ENCODE assay signal across 8 cellular contexts in the genomic region with DNA sequence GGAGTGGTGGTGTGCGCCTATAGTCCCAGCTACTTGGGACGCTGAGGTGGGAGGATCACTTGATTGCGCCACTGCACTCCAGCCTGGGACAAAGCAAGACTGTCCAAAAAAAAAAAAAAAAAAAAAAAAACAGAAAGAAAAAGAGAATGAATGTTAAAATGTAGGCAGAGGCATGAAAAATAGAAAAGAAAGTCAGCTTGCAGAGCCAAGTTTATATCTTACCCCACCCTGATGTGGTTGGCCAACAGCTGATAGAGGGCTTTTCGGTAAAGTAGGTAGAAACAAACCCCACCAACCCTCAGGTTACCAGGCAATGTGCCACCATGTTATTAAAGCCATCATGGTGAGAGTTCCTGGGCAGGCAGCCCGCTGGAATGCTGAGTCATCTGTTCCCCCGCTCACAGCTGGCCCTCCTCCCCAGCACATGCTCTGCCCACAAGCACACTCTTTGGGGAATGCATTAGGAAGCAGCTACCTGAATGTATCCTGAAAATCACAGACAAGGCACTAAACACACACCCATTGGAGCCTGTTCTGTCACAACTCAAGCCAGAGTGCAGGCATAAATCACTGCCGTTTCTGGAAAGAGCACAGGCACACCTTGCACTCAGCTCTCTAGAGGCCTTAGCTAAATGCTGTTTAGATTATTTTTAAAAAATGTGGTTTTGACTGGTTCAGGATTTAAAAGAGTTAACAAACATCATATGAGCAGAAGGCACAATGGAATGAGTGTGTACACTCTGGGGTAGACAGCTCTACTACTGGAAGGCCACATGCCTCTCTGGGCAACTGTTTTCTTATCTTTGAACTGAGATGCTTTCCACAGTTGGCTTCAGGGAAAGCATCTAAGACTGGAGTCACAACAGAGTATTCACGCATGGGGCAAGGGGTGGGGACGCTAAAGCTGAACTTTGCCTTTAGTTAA.
DNase-seq lines count a peak whose midpoint lies in the region; ATAC-seq and TF ChIP-seq lines count a peak whose summit lies in the region.

No MANE protein-coding gene starts in this region.

- peak overlapping the region; percentile 19 to 86 (median 76) for H3K27ac ChIP-seq in heart left ventricle

- 34 to 40% (median 37%) methylated on average over 9 of the region's 9 CpGs for WGBS in heart left ventricle, 4 donors

- H3K36me3 ChIP-seq in heart left ventricle, result no peaks in the 10 kb centered on the region

- peak overlapping the region; percentile 93 for H3K27ac Mint-ChIP-seq in progenitor cell of endocrine pancreas

- no peak overlapping the region for H3K4me3 Mint-ChIP-seq in progenitor cell of endocrine pancreas (ENCODE audit: low read depth)

- DNase-seq in ELR (ENCODE audit: low read depth) (peak; percentile 86), NCI-H1694 treated with DMSO at 0.1 percent for 48 hours (lab: John Stamatoyannopoulos, UW) (peak; percentile 84), amniotic stem cell (lab: John Stamatoyannopoulos, UW) (peak; percentile 58), heart left ventricle (peak; percentile 79 to 90 (median 83)), progenitor cell of endocrine pancreas (ENCODE audit: low spot score, unreplicated experiment) (no peak), HuH-7.5 (ENCODE audit: low spot score) (no peak)

- H3K27me3 ChIP-seq in heart left ventricle, result no peaks in the 10 kb centered on the region

- no peak for TF ChIP-seq POLR2A in heart left ventricle (IDR thresholded peaks at IDR 0.05)

- no peaks in the 10 kb centered on the region for H3K36me3 Mint-ChIP-seq in progenitor cell of endocrine pancreas (ENCODE audit: insufficient read depth)

- H3K9me3 Mint-ChIP-seq in progenitor cell of endocrine pancreas (ENCODE audit: low read depth), result no peaks in the 10 kb centered on the region

- H3K4me1 Mint-ChIP-seq in progenitor cell of endocrine pancreas (ENCODE audit: low read depth), result peaks cover 58% of the 10 kb centered on the region

- H3K27me3 Mint-ChIP-seq in progenitor cell of endocrine pancreas, result no peaks in the 10 kb centered on the region

- H3K9me3 ChIP-seq in heart left ventricle, result no peaks in the 10 kb centered on the region

- peaks cover 0 to 65% (median 26%) of the 10 kb centered on the region in 12 donors for H3K4me1 ChIP-seq in heart left ventricle

- intact Hi-C loops in heart left ventricle (cut with DNase I), result no loop called here

- no peak overlapping the region for H3K4me3 ChIP-seq in heart left ventricle

- TF ChIP-seq CTCF in heart left ventricle (IDR thresholded peaks at IDR 0.05) (no peak), progenitor cell of endocrine pancreas (IDR thresholded peaks at IDR 0.05; ENCODE audit: unreplicated experiment) (no peak)

- ATAC-seq in heart left ventricle, result peak; percentile 89 to 95 (median 90)
- ATAC-seq in GM21423 (IDR thresholded peaks at IDR 0.05; ENCODE audit: unreplicated experiment), result no peak
- ATAC-seq in GM21390 (IDR thresholded peaks at IDR 0.05; ENCODE audit: unreplicated experiment), result no peak

Comparison
In these comparisons a context has a peak if more than half of its experiments do, and no peak if none do; other contexts are left out.
1. DNase-seq: peak in ELR (single experiment), NCI-H1694 treated with DMSO at 0.1 percent for 48 hours (single experiment), amniotic stem cell (single experiment) and heart left ventricle (5 of 5); none in progenitor cell of endocrine pancreas (single experiment) and HuH-7.5 (single experiment).
2. ATAC-seq: peak in heart left ventricle (4 of 4); none in GM21423 (single experiment) and GM21390 (single experiment).